9 cellular contexts compared by ENCODE assay signal in genomic region chr2:160387558-160388262, GRCh38.
DNase-seq lines count a peak whose midpoint lies in the region; FAIRE-seq and TF ChIP-seq lines count a peak whose summit lies in the region.
"Had no signal": no experiment of that assay in that cellular context is flagged by ENCODE, and none has a peak within 500 bp of the region (broad histone marks: within the 10 kb centered on the region; RNA-seq: fewer than 3 reads in every experiment).

No MANE protein-coding gene starts in this region.

- no peaks in the 10 kb centered on the region for H3K9me3 ChIP-seq in uterus

- H3K27me3 Mint-ChIP-seq in activated naive CD4-positive, alpha-beta T cell treated with anti-CD3 and anti-CD28 coated beads, Interleukin-2, amount 50 U/mL, for 24 hours, result no peaks in the 10 kb centered on the region
- no peaks in the 10 kb centered on the region for H3K27me3 Mint-ChIP-seq in mesothelial cell of epicardium (ENCODE audit: low read depth)

- peak overlapping the region; percentile 61 for H3K4me3 ChIP-seq in coronary artery
- no peak overlapping the region for H3K4me3 ChIP-seq in uterus

- no peaks in the 10 kb centered on the region for H3K27me3 ChIP-seq in uterus

- peak overlapping the region; percentile 93 to 96 for H3K27ac ChIP-seq in coronary artery
- H3K27ac ChIP-seq in uterus, result peak overlapping the region; percentile 77 to 82

- TF ChIP-seq CTCF in coronary artery (IDR thresholded peaks at IDR 0.05) (no peak), mesothelial cell of epicardium (IDR thresholded peaks at IDR 0.05; ENCODE audit: unreplicated experiment) (no peak), uterus (IDR thresholded peaks at IDR 0.05) (no peak)

- intact Hi-C loops in uterus (cut with DNase I; ENCODE audit: low total_unique reads), result no loop called here

- DNase-seq in activated naive CD4-positive, alpha-beta T cell treated with Interleukin-2 at 50 U/mL for 16 hours, result no peak
- DNase-seq in coronary artery (ENCODE audit: low spot score), result peak; percentile 91
- no peak for DNase-seq in mesothelial cell of epicardium (ENCODE audit: low spot score in 2 of 2, unreplicated experiment in 2 of 2)
- peak; percentile 77 to 82 for DNase-seq in uterus
- no peak for DNase-seq in stimulated activated CD4-positive, alpha-beta T cell treated with anti-CD3 and anti-CD28 coated beads, Interleukin-4, amount 100 ng/mL, for 4 hours
- no peak for DNase-seq in DMS153 (lab: John Stamatoyannopoulos, UW)
- no peak for DNase-seq in GM12891 (ENCODE audit: insufficient read length, low spot score)
- DNase-seq: activated CD8-positive, alpha-beta memory T cell treated with anti-CD3 and anti-CD28 coated beads, Interleukin-2, amount 50 U/mL, for 4 hours had no signal

- H3K36me3 ChIP-seq in uterus, result no peaks in the 10 kb centered on the region

- peak overlapping the region; percentile 74 for H3K27ac Mint-ChIP-seq in activated naive CD4-positive, alpha-beta T cell treated with anti-CD3 and anti-CD28 coated beads, Interleukin-2, amount 50 U/mL, for 24 hours
- H3K27ac Mint-ChIP-seq in mesothelial cell of epicardium, result peak overlapping the region; percentile 58

- H3K9me3 Mint-ChIP-seq in activated naive CD4-positive, alpha-beta T cell treated with anti-CD3 and anti-CD28 coated beads, Interleukin-2, amount 50 U/mL, for 24 hours, result no peaks in the 10 kb centered on the region
- no peaks in the 10 kb centered on the region for H3K9me3 Mint-ChIP-seq in mesothelial cell of epicardium

- H3K4me3 Mint-ChIP-seq in activated naive CD4-positive, alpha-beta T cell treated with anti-CD3 and anti-CD28 coated beads, Interleukin-2, amount 50 U/mL, for 24 hours, result peak overlapping the region; percentile 63
- H3K4me3 Mint-ChIP-seq in mesothelial cell of epicardium, result no peak overlapping the region

- FAIRE-seq in GM12891 (lab: Jason Lieb, UNC), result no peak

- no peak for TF ChIP-seq POLR2A in uterus (IDR thresholded peaks at IDR 0.05)
- no peak for TF ChIP-seq POLR2A in GM12891 (IDR thresholded peaks at IDR 0.05; ENCODE audit: low read depth, low read length)

- H3K4me1 Mint-ChIP-seq in activated naive CD4-positive, alpha-beta T cell treated with anti-CD3 and anti-CD28 coated beads, Interleukin-2, amount 50 U/mL, for 24 hours, result peaks cover 92% of the 10 kb centered on the region
- peaks cover 33% of the 10 kb centered on the region for H3K4me1 Mint-ChIP-seq in mesothelial cell of epicardium

- peaks cover 3% of the 10 kb centered on the region for H3K36me3 Mint-ChIP-seq in activated naive CD4-positive, alpha-beta T cell treated with anti-CD3 and anti-CD28 coated beads, Interleukin-2, amount 50 U/mL, for 24 hours
- peaks cover 2% of the 10 kb centered on the region for H3K36me3 Mint-ChIP-seq in mesothelial cell of epicardium

- H3K4me1 ChIP-seq in uterus, result peaks cover 0 to 21% of the 10 kb centered on the region in 2 donors

TF ChIP-seq in GM12891, 5 proteins besides CTCF, POLR2A, EP300 and RAD21:
- TF ChIP-seq POU2F2 (IDR thresholded peaks at IDR 0.05; ENCODE audit: low read depth, low read length), result no peak
- TF ChIP-seq TAF1 (IDR thresholded peaks at IDR 0.05; ENCODE audit: low read depth, low read length), result no peak
- TF ChIP-seq POLR2AphosphoS5 (IDR thresholded peaks at IDR 0.05; ENCODE audit: low read depth, low read length), result no peak
- no peak for TF ChIP-seq SPI1 (IDR thresholded peaks at IDR 0.05; ENCODE audit: low read depth, low read length)
- no peak for TF ChIP-seq PAX5 (IDR thresholded peaks at IDR 0.05; ENCODE audit: insufficient read depth, low read length, severe bottlenecking)

Comparison
In these comparisons a context has a peak if more than half of its experiments do, and no peak if none do; other contexts are left out.
1. DNase-seq: peak in coronary artery (single experiment) and uterus (2 of 2); none in activated naive CD4-positive, alpha-beta T cell treated with Interleukin-2 at 50 U/mL for 16 hours (single experiment), mesothelial cell of epicardium (0 of 2), stimulated activated CD4-positive, alpha-beta T cell treated with anti-CD3 and anti-CD28 coated beads, Interleukin-4, amount 100 ng/mL, for 4 hours (0 of 2), DMS153 (single experiment) and GM12891 (single experiment).